Comparison of ENCODE assay signal across 8 cellular contexts in the genomic region with DNA sequence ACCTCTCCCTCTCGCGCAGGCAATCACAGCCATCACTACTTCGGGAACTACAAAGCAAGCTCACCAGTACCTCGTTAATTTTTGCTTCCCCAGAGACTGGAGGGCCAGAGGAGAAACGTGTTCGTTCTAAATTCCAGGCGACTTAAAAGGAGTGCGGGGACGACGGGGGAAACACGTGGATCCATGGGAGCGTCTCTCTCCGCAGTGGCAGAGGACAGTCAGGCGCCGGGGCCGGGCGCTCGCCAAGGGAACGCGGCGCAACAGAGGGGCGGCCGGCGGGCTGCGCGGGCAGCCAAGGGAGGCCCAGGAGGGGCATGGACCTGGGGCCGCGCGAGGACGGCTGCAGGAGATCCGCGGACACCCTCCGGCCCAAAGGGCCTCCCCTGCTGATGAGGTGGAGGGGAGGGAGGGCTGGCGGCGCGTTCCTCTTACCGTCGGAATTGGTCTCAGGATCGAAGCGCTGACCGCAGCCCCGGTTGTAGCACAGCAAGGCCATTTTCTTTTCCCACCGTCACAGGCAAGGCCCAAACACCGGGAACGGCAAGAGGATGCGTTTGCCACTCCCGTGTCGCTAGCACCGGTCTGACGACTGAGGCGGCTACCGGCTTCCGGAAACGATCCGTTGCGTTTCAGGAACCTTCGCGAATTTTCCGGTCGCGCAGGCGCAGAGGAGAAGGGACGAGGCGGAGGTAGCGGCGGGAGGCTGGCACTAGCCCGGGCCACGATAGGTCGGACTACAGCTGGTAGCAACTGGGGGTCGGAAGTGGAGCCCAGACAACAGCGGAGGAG. TPM values are rescaled to one million over a fixed set of nuclear protein-coding genes. Genes with fewer than 3 reads are reported as not detected.
A peak's percentile ranks its signal among the peaks of the same experiment; 100 is the strongest.
DNase-seq lines count a peak whose midpoint lies in the region; ATAC-seq and TF ChIP-seq lines count a peak whose summit lies in the region.

Gene CHORDC1 (minus strand): TSS at position 591 of the 789 bp plus-strand sequence. CDS start 95 bp downstream, at position 496.

- peak; percentile 65 to 94 for TF ChIP-seq POLR2A in Peyer's patch (IDR thresholded peaks at IDR 0.05)
- TF ChIP-seq POLR2A in esophagus squamous epithelium (IDR thresholded peaks at IDR 0.05) = peak in 3 of 4 donors; percentile 78 to 96 (median 93)

- H3K4me1 ChIP-seq in Peyer's patch (peaks cover 0 to 18% (median 4%) of the 10 kb centered on the region in 4 donors), esophagus squamous epithelium (peaks cover 9 to 61% (median 36%) of the 10 kb centered on the region in 3 donors), muscle layer of duodenum (ENCODE audit: control insufficient read depth in 1 of 2, insufficient read depth in 2 of 2, low read length in 2 of 2) (peaks cover 11 to 21% of the 10 kb centered on the region in 2 donors)

- intact Hi-C loops in esophagus squamous epithelium (cut with DNase I) = no loop called here

- ATAC-seq in GM21717 (IDR thresholded peaks at IDR 0.05; ENCODE audit: unreplicated experiment) = peak; percentile 96

- WGBS in esophagus squamous epithelium, 2 donors = 0 to 1% methylated on average over 18 to 23 of the region's 71 CpGs

- H3K36me3 ChIP-seq in Peyer's patch (no peaks in the 10 kb centered on the region), esophagus squamous epithelium (peaks cover 0 to 1% (median 0%) of the 10 kb centered on the region in 3 donors), muscle layer of duodenum (ENCODE audit: control insufficient read depth in 1 of 2, insufficient read depth in 2 of 2, low read length in 2 of 2) (peaks cover 0 to 5% of the 10 kb centered on the region in 2 donors)

- DNase-seq in DMS79 (lab: John Stamatoyannopoulos, UW) = peak; percentile 86
- peak; percentile 84 for DNase-seq in Jurkat, Clone E6-1 (ENCODE audit: low read depth, low spot score)
- peak; percentile 91 to 97 (median 94) for DNase-seq in Peyer's patch
- peak; percentile 95 for DNase-seq in activated T-cell treated with anti-CD3 and anti-CD28 coated beads, Interleukin-2, amount 50 U/mL, for 48 hours
- peak; percentile 31 for DNase-seq in esophagus squamous epithelium (lab: John Stamatoyannopoulos, UW)
- DNase-seq in stimulated activated CD8-positive, alpha-beta memory T cell treated with anti-CD3 and anti-CD28 coated beads, Interleukin-7, amount 100 ng/mL, for 4 hours (ENCODE audit: low read depth in 2 of 2) = peak; percentile 89 to 93

- H3K27me3 ChIP-seq in Peyer's patch (no peaks in the 10 kb centered on the region), esophagus squamous epithelium (no peaks in the 10 kb centered on the region), muscle layer of duodenum (ENCODE audit: low read depth, low read length) (no peaks in the 10 kb centered on the region)

- no peaks in the 10 kb centered on the region for H3K9me3 ChIP-seq in Peyer's patch
- no peaks in the 10 kb centered on the region for H3K9me3 ChIP-seq in esophagus squamous epithelium
- H3K9me3 ChIP-seq in muscle layer of duodenum (ENCODE audit: control insufficient read depth in 1 of 2, low read length in 2 of 2) = no peaks in the 10 kb centered on the region

- peak within 1 kb of the TSS; percentile 87 to 93 (median 88) for H3K27ac ChIP-seq in Peyer's patch
- H3K27ac ChIP-seq in esophagus squamous epithelium = peak within 1 kb of the TSS; percentile 86 to 96 (median 94)
- H3K27ac ChIP-seq in muscle layer of duodenum (ENCODE audit: low read length) = peak within 1 kb of the TSS; percentile 65

- TF ChIP-seq CTCF in Peyer's patch (IDR thresholded peaks at IDR 0.05) = no peak
- TF ChIP-seq CTCF in esophagus squamous epithelium (IDR thresholded peaks at IDR 0.05) = no peak

- peak within 1 kb of the TSS; percentile 77 for H3K4me3 ChIP-seq in Jurkat, Clone E6-1 (ENCODE audit: low read length)
- H3K4me3 ChIP-seq in Peyer's patch (peak within 1 kb of the TSS; percentile 77 to 94 (median 92)), esophagus squamous epithelium (peak within 1 kb of the TSS; percentile 72 to 97 (median 88)), muscle layer of duodenum (ENCODE audit: low read depth in 1 of 2, low read length in 2 of 2) (peak within 1 kb of the TSS; percentile 95 to 99)

RNA-seq across cellular contexts. Expression of gene CHORDC1, which starts in this region (rescaled TPM):
- 70.5 TPM for polyA plus RNA-seq in Jurkat, Clone E6-1 (2012; ENCODE audit: insufficient read depth, insufficient read length)
- total RNA-seq in Peyer's patch (10 to 100 TPM; 26.1 to 51.2 (median 43.7) TPM), esophagus squamous epithelium (10 to 100 TPM; 23.1 to 64.8 (median 36.5) TPM)

Comparison
In these comparisons a context has a peak if more than half of its experiments do, and no peak if none do; other contexts are left out.
1. Peak in every context shown above with its lines: DNase-seq, ATAC-seq, H3K4me3 ChIP-seq and H3K27ac ChIP-seq.
2. DNase-seq: peak in every context shown above with its lines; median percentile 95 in activated T-cell treated with anti-CD3 and anti-CD28 coated beads, Interleukin-2, amount 50 U/mL, for 48 hours; 94 in Peyer's patch; 91 in stimulated activated CD8-positive, alpha-beta memory T cell treated with anti-CD3 and anti-CD28 coated beads, Interleukin-7, amount 100 ng/mL, for 4 hours; 86 in DMS79; 84 in Jurkat, Clone E6-1; 31 in esophagus squamous epithelium.